ENCODE assay signal across 1 cellular context in genomic region chr17:50661795-50662391, GRCh38.
TF ChIP-seq lines count a peak whose summit lies in the region.

No MANE protein-coding gene starts in this region.

TF ChIP-seq in K562, 482 proteins besides CTCF, POLR2A, EP300 and RAD21 (continued from another document and continues in another):
- TF ChIP-seq HIVEP1 (CRISPR knock-in tag; IDR thresholded peaks at IDR 0.05) (peak; percentile 52; the same call in 1 of the 2 replicates), KHSRP (IDR thresholded peaks at IDR 0.05) (no peak), NR2C2 (CRISPR knock-in tag; IDR thresholded peaks at IDR 0.05) (no peak), NR2C2 (tag; IDR thresholded peaks at IDR 0.05) (peak; percentile 92), KAT2B (IDR thresholded peaks at IDR 0.05; ENCODE audit: low read depth, low read length) (no peak), NFE2L1 (tag; IDR thresholded peaks at IDR 0.05; ENCODE audit: borderline replicate concordance, low read depth) (peak; percentile 94), SP1 (CRISPR knock-in tag; IDR thresholded peaks at IDR 0.05) (no peak), MCM7 (IDR thresholded peaks at IDR 0.05) (no peak), ZHX1 (conservative IDR thresholded peaks at IDR 0.05; ENCODE audit: low read length) (no peak), TRIM25 (IDR thresholded peaks at IDR 0.05; ENCODE audit: borderline replicate concordance) (no peak), HCFC1 (IDR thresholded peaks at IDR 0.05; ENCODE audit: low read depth, low read length) (no peak), VEZF1 (CRISPR knock-in tag; IDR thresholded peaks at IDR 0.05) (peak; percentile 86), KDM2B (CRISPR knock-in tag; IDR thresholded peaks at IDR 0.05) (no peak), PCBP2 (IDR thresholded peaks at IDR 0.05; ENCODE audit: low read depth, low read length, poor library complexity, severe bottlenecking) (no peak), PRPF4 (IDR thresholded peaks at IDR 0.05; ENCODE audit: insufficient read depth, low read depth, low read length, poor library complexity, severe bottlenecking) (no peak), SREBF2 (CRISPR knock-in tag; IDR thresholded peaks at IDR 0.05) (no peak), ZNF695 (CRISPR knock-in tag; IDR thresholded peaks at IDR 0.05) (peak; percentile 53; the same call in 1 of the 2 replicates), LEF1 (IDR thresholded peaks at IDR 0.05) (peak; percentile 83), ZNF311 (CRISPR knock-in tag; IDR thresholded peaks at IDR 0.05) (no peak), NBN (IDR thresholded peaks at IDR 0.05; ENCODE audit: low read depth) (0 out of 2 replicates have a peak, but pooled peaks have one; percentile 61), TGIF2 (CRISPR knock-in tag; IDR thresholded peaks at IDR 0.05) (no peak), MECOM (CRISPR knock-in tag; IDR thresholded peaks at IDR 0.05) (0 out of 2 replicates have a peak, but pooled peaks have one; percentile 28), MTF1 (CRISPR knock-in tag; IDR thresholded peaks at IDR 0.05; ENCODE audit: borderline replicate concordance) (no peak), CEBPZ (IDR thresholded peaks at IDR 0.05; ENCODE audit: borderline replicate concordance, low read depth, low read length) (no peak), SMARCA4 (IDR thresholded peaks at IDR 0.05) (peak; percentile 94), BMI1 (IDR thresholded peaks at IDR 0.05; ENCODE audit: low read length) (no peak), RBBP5 (IDR thresholded peaks at IDR 0.05; ENCODE audit: borderline replicate concordance, insufficient read depth, low read length, poor library complexity, severe bottlenecking) (peak; percentile 15), WHSC1 (IDR thresholded peaks at IDR 0.05; ENCODE audit: low read length) (no peak), FOXK1 (CRISPR knock-in tag; IDR thresholded peaks at IDR 0.05; ENCODE audit: borderline replicate concordance) (no peak), ARID3B (CRISPR knock-in tag; IDR thresholded peaks at IDR 0.05; ENCODE audit: borderline replicate concordance) (no peak), E2F5 (CRISPR knock-in tag; IDR thresholded peaks at IDR 0.05) (no peak), RBFOX2 (IDR thresholded peaks at IDR 0.05; ENCODE audit: low read depth, low read length) (peak; percentile 26; the same call in 1 of the 2 replicates), COPS2 (conservative IDR thresholded peaks at IDR 0.05) (no peak), GATA2 (CRISPR knock-in tag; IDR thresholded peaks at IDR 0.05) (peak; percentile 58; the same call in 1 of the 2 replicates), HDAC8 (tag; IDR thresholded peaks at IDR 0.05) (0 out of 2 replicates have a peak, but pooled peaks have one; percentile 23), HBP1 (CRISPR knock-in tag; IDR thresholded peaks at IDR 0.05) (0 out of 2 replicates have a peak, but pooled peaks have one; percentile 54), ZNF79 (CRISPR knock-in tag; IDR thresholded peaks at IDR 0.05; ENCODE audit: low read depth) (no peak), RFX5 (IDR thresholded peaks at IDR 0.05; ENCODE audit: low read depth, low read length) (no peak), PURB (CRISPR knock-in tag; IDR thresholded peaks at IDR 0.05; ENCODE audit: low read depth) (no peak), CBFA2T3 (IDR thresholded peaks at IDR 0.05) (peak; percentile 46; the same call in 1 of the 2 replicates), CHCHD3 (CRISPR knock-in tag; IDR thresholded peaks at IDR 0.05) (no peak), RBM14 (IDR thresholded peaks at IDR 0.05; ENCODE audit: borderline replicate concordance, insufficient read depth, low read depth, low read length) (no peak), CHAMP1 (IDR thresholded peaks at IDR 0.05) (no peak), GTF2A2 (tag; IDR thresholded peaks at IDR 0.05) (no peak), OTX1 (CRISPR knock-in tag; IDR thresholded peaks at IDR 0.05) (0 out of 2 replicates have a peak, but pooled peaks have one; percentile 57), TCF7L2 (IDR thresholded peaks at IDR 0.05; ENCODE audit: low read depth, low read length) (no peak), RB1 (IDR thresholded peaks at IDR 0.05; ENCODE audit: low read depth) (no peak), ZKSCAN1 (IDR thresholded peaks at IDR 0.05; ENCODE audit: low read depth, low read length) (no peak), USF2 (CRISPR knock-in tag; IDR thresholded peaks at IDR 0.05) (no peak), ETV5 (CRISPR knock-in tag; IDR thresholded peaks at IDR 0.05; ENCODE audit: low read depth) (no peak), L3MBTL2 (IDR thresholded peaks at IDR 0.05) (peak; percentile 40; the same call in 1 of the 2 replicates), MBD2 (IDR thresholded peaks at IDR 0.05; ENCODE audit: borderline replicate concordance, low read depth) (no peak), ZNF785 (CRISPR knock-in tag; IDR thresholded peaks at IDR 0.05) (no peak), ZZZ3 (IDR thresholded peaks at IDR 0.05) (no peak), NR1H2 (CRISPR knock-in tag; IDR thresholded peaks at IDR 0.05) (no peak), MEF2A (IDR thresholded peaks at IDR 0.05; ENCODE audit: control insufficient read depth, low read depth, low read length) (no peak)
